In genomic region chr1:229323205-229323604, GRCh38 we compare ENCODE assay signal across 25 cellular contexts. TPM values are rescaled to one million over a fixed set of nuclear protein-coding genes. Genes with fewer than 3 reads are reported as not detected.
DNase-seq lines count a peak whose midpoint lies in the region; ATAC-seq, FAIRE-seq and TF ChIP-seq lines count a peak whose summit lies in the region.
"Had no signal": no experiment of that assay in that cellular context is flagged by ENCODE, and none has a peak within 500 bp of the region (broad histone marks: within the 10 kb centered on the region; RNA-seq: fewer than 3 reads in every experiment).

No MANE protein-coding gene starts in this region.

- H3K27ac ChIP-seq in HepG2 (ENCODE audit: extremely low read length, insufficient read depth, low read length) (peak overlapping the region; percentile 27), right lobe of liver (no peak overlapping the region), mesenchymal stem cell (ENCODE audit: low read length, poor library complexity, severe bottlenecking) (no peak overlapping the region)
- H3K27ac ChIP-seq: GM23248, RWPE1, SK-N-MC had no signal

- BruUV-seq in HepG2 (replicated peaks; lab: Mats Ljungman, UMichigan) = no TSS peak

- H2BK12ac ChIP-seq in mesenchymal stem cell (ENCODE audit: low read length in 2 of 2) = no peak overlapping the region

- TF ChIP-seq EP300 in HepG2 (IDR thresholded peaks at IDR 0.05; ENCODE audit: low read depth in 2 of 2, low read length in 2 of 2) (no peak), HepG2 (CRISPR knock-in tag; IDR thresholded peaks at IDR 0.05; ENCODE audit: borderline replicate concordance) (no peak)

- peak overlapping the region; percentile 24 for H3K27ac Mint-ChIP-seq in activated T-helper 2 cell treated with anti-CD3 and anti-CD28 coated beads, Interferon-gamma antibody, Interleukin-2, Interleukin-4, amounts not matched to agents 10 μg/mL and 5 μg/mL and 100 μg/mL, durations not matched to agents 14 hours and 24 hours and 36 hours
- no peak overlapping the region for H3K27ac Mint-ChIP-seq in activated CD4-positive, alpha-beta T cell treated with anti-CD3 and anti-CD28 coated beads, Interleukin-2, amount 10 ng/mL, durations not matched to agents 7 days and 5 days
- H3K27ac Mint-ChIP-seq: B cell, HFFc6 had no signal

- H3K14ac ChIP-seq in mesenchymal stem cell (ENCODE audit: low read length in 2 of 2) = no peak overlapping the region

- no peaks in the 10 kb centered on the region for H3K9me3 Mint-ChIP-seq in activated T-helper 2 cell treated with anti-CD3 and anti-CD28 coated beads, Interferon-gamma antibody, Interleukin-2, Interleukin-4, amounts not matched to agents 10 μg/mL and 5 μg/mL and 100 μg/mL, durations not matched to agents 14 hours and 24 hours and 36 hours
- H3K9me3 Mint-ChIP-seq in activated CD4-positive, alpha-beta T cell treated with anti-CD3 and anti-CD28 coated beads, Interleukin-2, amount 10 ng/mL, durations not matched to agents 7 days and 5 days = no peaks in the 10 kb centered on the region
- H3K9me3 Mint-ChIP-seq: CD14-positive monocyte, H9, HFFc6 had no signal

- H4K91ac ChIP-seq in mesenchymal stem cell (ENCODE audit: low read length) = no peak overlapping the region

- no peak overlapping the region for H2BK15ac ChIP-seq in mesenchymal stem cell (ENCODE audit: low read depth, poor library complexity, severe bottlenecking)

- no peaks in the 10 kb centered on the region for H3K9me3 ChIP-seq in HepG2 (ENCODE audit: low read length)
- H3K9me3 ChIP-seq in right lobe of liver = no peaks in the 10 kb centered on the region
- no peaks in the 10 kb centered on the region for H3K9me3 ChIP-seq in mesenchymal stem cell (ENCODE audit: control insufficient read depth, low read length)
- H3K9me3 ChIP-seq: MG63 had no signal

- H3K9ac ChIP-seq in HepG2 (ENCODE audit: insufficient read depth, low read depth, low read length) (no peak overlapping the region), mesenchymal stem cell (ENCODE audit: low read length) (no peak overlapping the region)
- H3K9ac ChIP-seq: GM23248 had no signal

- no peak overlapping the region for H4K8ac ChIP-seq in mesenchymal stem cell (ENCODE audit: low read length)

- in situ Hi-C loops in HepG2 (cut with HindIII; ENCODE audit: extremely low pct_ligation_motif_present, low pct_unique_long_range_greater_than_20kb) = no loop called here

- no peaks in the 10 kb centered on the region for H3K27me3 ChIP-seq in HepG2 (ENCODE audit: control insufficient read depth in 1 of 2, insufficient read depth in 2 of 2, low read length in 2 of 2)
- H3K27me3 ChIP-seq in right lobe of liver = no peaks in the 10 kb centered on the region
- no peaks in the 10 kb centered on the region for H3K27me3 ChIP-seq in mesenchymal stem cell (ENCODE audit: control insufficient read depth in 1 of 2, insufficient read depth in 1 of 2, low read length in 2 of 2)
- H3K27me3 ChIP-seq: MG63 had no signal

- H3K4me1 ChIP-seq in HepG2 (ENCODE audit: insufficient read depth, low read length) (peaks cover 19% of the 10 kb centered on the region), right lobe of liver (peaks cover 0 to 19% (median 2%) of the 10 kb centered on the region in 4 donors), mesenchymal stem cell (ENCODE audit: control insufficient read depth, insufficient read depth, low read depth, low read length) (peaks cover 3% of the 10 kb centered on the region)

- TF ChIP-seq RAD21 in HepG2 (CRISPR knock-in tag; IDR thresholded peaks at IDR 0.05) = no peak

- peaks cover 33% of the 10 kb centered on the region for H3K4me1 Mint-ChIP-seq in activated T-helper 2 cell treated with anti-CD3 and anti-CD28 coated beads, Interferon-gamma antibody, Interleukin-2, Interleukin-4, amounts not matched to agents 10 μg/mL and 5 μg/mL and 100 μg/mL, durations not matched to agents 14 hours and 24 hours and 36 hours (ENCODE audit: low read depth)
- peaks cover 24% of the 10 kb centered on the region for H3K4me1 Mint-ChIP-seq in activated CD4-positive, alpha-beta T cell treated with anti-CD3 and anti-CD28 coated beads, Interleukin-2, amount 10 ng/mL, durations not matched to agents 7 days and 5 days

- WGBS in HepG2 (ENCODE audit: low lambda C conversion rate) = 65% methylated on average over 7 of the region's 7 CpGs
- 91% methylated on average over 7 of the region's 7 CpGs for WGBS in right lobe of liver (ENCODE audit: insufficient coverage, low coverage, low lambda C conversion rate, missing lambda C conversion rate)
- WGBS in mesenchymal stem cell = 83% methylated on average over 6 of the region's 7 CpGs

- peaks cover 2 to 56% of the 10 kb centered on the region in 2 experiments; a peak in 4 of 5 replicates for H3K36me3 ChIP-seq in HepG2 (replicated peaks in 1 of 2; ENCODE audit: control insufficient read depth in 1 of 2, insufficient read depth in 2 of 2, low read length in 2 of 2)
- H3K36me3 ChIP-seq in right lobe of liver = peaks cover 0 to 12% (median 0%) of the 10 kb centered on the region in 4 donors
- H3K36me3 ChIP-seq in mesenchymal stem cell (ENCODE audit: control insufficient read depth in 1 of 2, insufficient read depth in 2 of 2, low read depth in 1 of 2, low read length in 2 of 2) = peaks cover 12 to 51% of the 10 kb centered on the region in 2 experiments

- H3K36me3 Mint-ChIP-seq in activated T-helper 2 cell treated with anti-CD3 and anti-CD28 coated beads, Interferon-gamma antibody, Interleukin-2, Interleukin-4, amounts not matched to agents 10 μg/mL and 5 μg/mL and 100 μg/mL, durations not matched to agents 14 hours and 24 hours and 36 hours (ENCODE audit: low read depth) = peaks cover 61% of the 10 kb centered on the region
- peaks cover 44% of the 10 kb centered on the region for H3K36me3 Mint-ChIP-seq in activated CD4-positive, alpha-beta T cell treated with anti-CD3 and anti-CD28 coated beads, Interleukin-2, amount 10 ng/mL, durations not matched to agents 7 days and 5 days (ENCODE audit: low read depth)

- H2AFZ ChIP-seq in HepG2 (ENCODE audit: low read length) (no peak overlapping the region), mesenchymal stem cell (ENCODE audit: low read depth, low read length) (no peak overlapping the region)
- H2AFZ ChIP-seq: GM23248 had no signal

- no peak overlapping the region for H2AK5ac ChIP-seq in mesenchymal stem cell (ENCODE audit: low read length, severe bottlenecking)

- H2BK120ac ChIP-seq in mesenchymal stem cell (ENCODE audit: low read depth, low read length) = no peak overlapping the region

- DNase-seq in HepG2 (ENCODE audit: low spot score) (no peak), right lobe of liver (no peak), mesenchymal stem cell (peak; percentile 25), medulla oblongata (ENCODE audit: extremely low spot score) (no peak), inferior parietal cortex (ENCODE audit: extremely low spot score) (no peak)
- DNase-seq in activated T-helper 2 cell treated with anti-CD3 and anti-CD28 coated beads, Interferon-gamma antibody, Interleukin-2, Interleukin-4, amounts not matched to agents 10 μg/mL and 5 μg/mL and 100 μg/mL, durations not matched to agents 14 hours and 24 hours and 36 hours (ENCODE audit: low spot score) = no peak
- no peak for DNase-seq in activated CD4-positive, alpha-beta T cell treated with anti-CD3 and anti-CD28 coated beads, Interleukin-2, amount 10 ng/mL, durations not matched to agents 7 days and 5 days
- DNase-seq: DMS53, GDM1, GM23248, H9, HFFc6, MG63, NCI-H1105, NCI-H146, NCI-H2029, NCI-H226, NCI-H510A treated with DMSO at 0.1 percent for 48 hours, NCI-H748 treated with DMSO at 0.1 percent for 48 hours, SHP77 treated with DMSO at 0.1 percent for 48 hours had no signal

- H3K23ac ChIP-seq in mesenchymal stem cell (ENCODE audit: low read length in 2 of 2) = no peak overlapping the region

- H3K18ac ChIP-seq in mesenchymal stem cell (ENCODE audit: low read depth in 1 of 2, low read length in 2 of 2) = no peak overlapping the region

- H3K4ac ChIP-seq in mesenchymal stem cell (ENCODE audit: low read depth in 1 of 2, low read length in 2 of 2) = no peak overlapping the region

- no peak overlapping the region for H3K4me3 Mint-ChIP-seq in activated T-helper 2 cell treated with anti-CD3 and anti-CD28 coated beads, Interferon-gamma antibody, Interleukin-2, Interleukin-4, amounts not matched to agents 10 μg/mL and 5 μg/mL and 100 μg/mL, durations not matched to agents 14 hours and 24 hours and 36 hours (ENCODE audit: low read depth)
- no peak overlapping the region for H3K4me3 Mint-ChIP-seq in activated CD4-positive, alpha-beta T cell treated with anti-CD3 and anti-CD28 coated beads, Interleukin-2, amount 10 ng/mL, durations not matched to agents 7 days and 5 days
- H3K4me3 Mint-ChIP-seq: B cell, CD14-positive monocyte, H9, HFFc6 had no signal

- H3K4me2 ChIP-seq in HepG2 (ENCODE audit: low read depth, low read length) (no peak overlapping the region), mesenchymal stem cell (ENCODE audit: low read length, poor library complexity, severe bottlenecking) (no peak overlapping the region)

- CTCF ChIA-PET in HepG2 (lab: Yijun Ruan, JAX; ENCODE audit: low intra/inter-chr PET ratio, low total read pairs) = no interaction called here
- CTCF ChIA-PET in activated CD4-positive, alpha-beta T cell treated with anti-CD3 and anti-CD28 coated beads, Interleukin-2, amount 10 ng/mL, durations not matched to agents 7 days and 5 days (lab: Charles Lee) = no interaction called here

- TF ChIP-seq CTCF in HepG2 (CRISPR knock-in tag; IDR thresholded peaks at IDR 0.05) (no peak), right lobe of liver (IDR thresholded peaks at IDR 0.05) (no peak)

- H3K79me2 ChIP-seq in HepG2 (ENCODE audit: insufficient read depth, low read length) = no peaks in the 10 kb centered on the region

- ATAC-seq in HepG2 = peak; percentile 74
- ATAC-seq in right lobe of liver = no peak

- H3K4me3 ChIP-seq in HepG2 (replicated peaks in 1 of 3; ENCODE audit: insufficient read depth in 1 of 3, low read depth in 2 of 3, low read length in 3 of 3) (no peak overlapping the region), right lobe of liver (no peak overlapping the region), mesenchymal stem cell (ENCODE audit: insufficient read depth in 1 of 2, low read depth in 1 of 2, low read length in 2 of 2) (no peak overlapping the region)
- H3K4me3 ChIP-seq: GM23248, MG63, SK-N-MC had no signal

- FAIRE-seq in HepG2 (lab: Jason Lieb, UNC) = no peak
- FAIRE-seq: GM18507 had no signal

- H4K20me1 ChIP-seq in HepG2 (ENCODE audit: insufficient read depth, low read length) = no peaks in the 10 kb centered on the region

- intact Hi-C loops in HepG2 (cut with micrococcal nuclease; ENCODE audit: unreplicated experiment) (no loop called here), right lobe of liver (cut with DNase I) (no loop called here)
- intact Hi-C loops in activated T-helper 2 cell treated with anti-CD3 and anti-CD28 coated beads, Interferon-gamma antibody, Interleukin-2, Interleukin-4, amounts not matched to agents 10 μg/mL and 5 μg/mL and 100 μg/mL, durations not matched to agents 14 hours and 24 hours and 36 hours (cut with micrococcal nuclease) = no loop called here

- H3K27me3 Mint-ChIP-seq in activated T-helper 2 cell treated with anti-CD3 and anti-CD28 coated beads, Interferon-gamma antibody, Interleukin-2, Interleukin-4, amounts not matched to agents 10 μg/mL and 5 μg/mL and 100 μg/mL, durations not matched to agents 14 hours and 24 hours and 36 hours (ENCODE audit: low read depth) = no peaks in the 10 kb centered on the region
- no peaks in the 10 kb centered on the region for H3K27me3 Mint-ChIP-seq in activated CD4-positive, alpha-beta T cell treated with anti-CD3 and anti-CD28 coated beads, Interleukin-2, amount 10 ng/mL, durations not matched to agents 7 days and 5 days
- H3K27me3 Mint-ChIP-seq: B cell had no signal

- peaks cover 19% of the 10 kb centered on the region for H3K79me1 ChIP-seq in mesenchymal stem cell (replicated peaks; ENCODE audit: low read length, poor library complexity, severe bottlenecking)

- H2BK5ac ChIP-seq in mesenchymal stem cell (ENCODE audit: low read depth, low read length, poor library complexity, severe bottlenecking) = no peak overlapping the region

- POLR2A ChIA-PET in HepG2 (lab: Yijun Ruan, JAX) = no interaction called here
- POLR2A ChIA-PET in activated CD4-positive, alpha-beta T cell treated with anti-CD3 and anti-CD28 coated beads, Interleukin-2, amount 10 ng/mL, durations not matched to agents 7 days and 5 days (lab: Charles Lee) = no interaction called here

- TF ChIP-seq POLR2A in HepG2 (IDR thresholded peaks at IDR 0.05; ENCODE audit: insufficient read depth in 1 of 2, low read depth in 2 of 2, low read length in 2 of 2) (no peak), right lobe of liver (IDR thresholded peaks at IDR 0.05) (no peak)

RNA-seq across cellular contexts. Expression of gene CCSAP, which starts 19.6 kb away (rescaled TPM):
- total RNA-seq in HepG2 (2016; rRNA removed; fragmentation: Illumina TruSeq; extraction: Trizol) = 9.0 and 10.0 TPM in 2 replicates
- 1.1 and 1.4 TPM in 2 replicates for total RNA-seq in HepG2 (2016; cell fraction: cytosol; rRNA removed; fragmentation: Illumina TruSeq; extraction: Trizol; ENCODE audit: low read depth)
- total RNA-seq in HepG2 (2016; cell fraction: insoluble cytoplasmic fraction; rRNA removed; fragmentation: Illumina TruSeq; extraction: Trizol) = 9.1 and 10.6 TPM in 2 replicates
- total RNA-seq in HepG2 (2016; cell fraction: membrane; rRNA removed; fragmentation: Illumina TruSeq; extraction: Trizol) = 5.1 and 6.2 TPM in 2 replicates
- 8.2 and 9.2 TPM in 2 replicates for total RNA-seq in HepG2 (2016; cell fraction: nucleus; rRNA removed; fragmentation: Illumina TruSeq; extraction: Trizol)
- 3.1 and 3.7 TPM in 2 replicates for polyA plus RNA-seq in HepG2 (2011; rRNA removed)
- 1.8 and 2.8 TPM in 2 replicates for polyA plus RNA-seq in HepG2 (2011; cell fraction: cytosol; rRNA removed)
- 4.2 TPM in 2 replicates for polyA plus RNA-seq in HepG2 (2011; cell fraction: nucleus; rRNA removed)
- 3.8 and 4.7 TPM in 2 replicates for polyA plus RNA-seq in HepG2 (2012)
- 0.62 and 0.77 TPM in 2 replicates for polyA plus RNA-seq in HepG2 (2016; cell fraction: cytosol; fragmentation: Illumina TruSeq; extraction: Trizol; ENCODE audit: low read depth)
- 8.6 TPM in 2 replicates for polyA plus RNA-seq in HepG2 (2016; cell fraction: insoluble cytoplasmic fraction; fragmentation: Illumina TruSeq; extraction: Trizol; ENCODE audit: low read depth)
- polyA plus RNA-seq in HepG2 (2016; cell fraction: membrane; fragmentation: Illumina TruSeq; extraction: Trizol; ENCODE audit: low read depth) = 2.5 TPM in 2 replicates
- 11.2 and 11.4 TPM in 2 replicates for polyA plus RNA-seq in HepG2 (2016; cell fraction: nucleus; fragmentation: Illumina TruSeq; extraction: Trizol; ENCODE audit: insufficient read depth, low read depth)
- 3.9 and 4.7 TPM in 2 replicates for polyA minus RNA-seq in HepG2 (2011; rRNA and poly(A)+ RNA removed; ENCODE audit: low replicate concordance)
- 5.4 and 5.9 TPM in 2 replicates for polyA minus RNA-seq in HepG2 (2011; cell fraction: cytosol; rRNA and poly(A)+ RNA removed)
- 8.7 and 9.3 TPM in 2 replicates for polyA minus RNA-seq in HepG2 (2011; cell fraction: nucleus; rRNA and poly(A)+ RNA removed)
- 1 to 10 TPM; 1.4 to 3.2 (median 1.7) TPM for total RNA-seq in right lobe of liver
- 12.3 and 13.1 TPM in 2 replicates for total RNA-seq in activated T-helper 2 cell treated with anti-CD3 and anti-CD28 coated beads, Interferon-gamma antibody, Interleukin-2, Interleukin-4, amounts not matched to agents 10 μg/mL and 5 μg/mL and 100 μg/mL, durations not matched to agents 14 hours and 24 hours and 36 hours
- polyA plus RNA-seq in mesenchymal stem cell (2013, experiment 1 of 2) = 4.4 TPM
- polyA plus RNA-seq in mesenchymal stem cell (2013, experiment 2 of 2) = 4.4 TPM
- total RNA-seq in activated CD4-positive, alpha-beta T cell treated with anti-CD3 and anti-CD28 coated beads, Interleukin-2, amount 10 ng/mL, durations not matched to agents 7 days and 5 days = 10 to 100 TPM in 1 of 2 experiments, 1 to 10 TPM in 1; 9.1 to 10.1 TPM

RNA-seq across cellular contexts. Expression of gene RAB4A, which starts 52.3 kb away (rescaled TPM):
- 76.6 and 80.1 TPM in 2 replicates for total RNA-seq in HepG2 (2016; rRNA removed; fragmentation: Illumina TruSeq; extraction: Trizol)
- total RNA-seq in HepG2 (2016; cell fraction: cytosol; rRNA removed; fragmentation: Illumina TruSeq; extraction: Trizol; ENCODE audit: low read depth) = 135 and 139 TPM in 2 replicates
- total RNA-seq in HepG2 (2016; cell fraction: insoluble cytoplasmic fraction; rRNA removed; fragmentation: Illumina TruSeq; extraction: Trizol) = 71.2 and 81.9 TPM in 2 replicates
- total RNA-seq in HepG2 (2016; cell fraction: membrane; rRNA removed; fragmentation: Illumina TruSeq; extraction: Trizol) = 213 and 217 TPM in 2 replicates
- total RNA-seq in HepG2 (2016; cell fraction: nucleus; rRNA removed; fragmentation: Illumina TruSeq; extraction: Trizol) = 41.7 and 48.3 TPM in 2 replicates
- polyA plus RNA-seq in HepG2 (2011; rRNA removed) = 41.6 and 56.0 TPM in 2 replicates
- polyA plus RNA-seq in HepG2 (2011; cell fraction: cytosol; rRNA removed) = 53.2 and 57.4 TPM in 2 replicates
- 15.9 and 18.4 TPM in 2 replicates for polyA plus RNA-seq in HepG2 (2011; cell fraction: nucleus; rRNA removed)
- 71.3 and 87.6 TPM in 2 replicates for polyA plus RNA-seq in HepG2 (2012)
- polyA plus RNA-seq in HepG2 (2016; cell fraction: cytosol; fragmentation: Illumina TruSeq; extraction: Trizol; ENCODE audit: low read depth) = 296 and 305 TPM in 2 replicates
- polyA plus RNA-seq in HepG2 (2016; cell fraction: insoluble cytoplasmic fraction; fragmentation: Illumina TruSeq; extraction: Trizol; ENCODE audit: low read depth) = 113 and 114 TPM in 2 replicates
- polyA plus RNA-seq in HepG2 (2016; cell fraction: membrane; fragmentation: Illumina TruSeq; extraction: Trizol; ENCODE audit: low read depth) = 280 and 289 TPM in 2 replicates
- polyA plus RNA-seq in HepG2 (2016; cell fraction: nucleus; fragmentation: Illumina TruSeq; extraction: Trizol; ENCODE audit: insufficient read depth, low read depth) = 77.5 and 84.8 TPM in 2 replicates
- polyA minus RNA-seq in HepG2 (2011; rRNA and poly(A)+ RNA removed; ENCODE audit: low replicate concordance) = 3.1 and 9.3 TPM in 2 replicates
- polyA minus RNA-seq in HepG2 (2011; cell fraction: cytosol; rRNA and poly(A)+ RNA removed) = 17.1 and 18.2 TPM in 2 replicates
- polyA minus RNA-seq in HepG2 (2011; cell fraction: nucleus; rRNA and poly(A)+ RNA removed) = 41.3 and 46.1 TPM in 2 replicates
- 10 to 100 TPM; 23.3 to 66.4 (median 50.0) TPM for total RNA-seq in right lobe of liver
- total RNA-seq in activated T-helper 2 cell treated with anti-CD3 and anti-CD28 coated beads, Interferon-gamma antibody, Interleukin-2, Interleukin-4, amounts not matched to agents 10 μg/mL and 5 μg/mL and 100 μg/mL, durations not matched to agents 14 hours and 24 hours and 36 hours = 25.7 and 30.7 TPM in 2 replicates
- 24.2 TPM for polyA plus RNA-seq in mesenchymal stem cell (2013, experiment 1 of 2)
- polyA plus RNA-seq in mesenchymal stem cell (2013, experiment 2 of 2) = 24.7 TPM
- 10 to 100 TPM; 35.5 to 41.0 TPM for total RNA-seq in activated CD4-positive, alpha-beta T cell treated with anti-CD3 and anti-CD28 coated beads, Interleukin-2, amount 10 ng/mL, durations not matched to agents 7 days and 5 days
